In the genomic region with DNA sequence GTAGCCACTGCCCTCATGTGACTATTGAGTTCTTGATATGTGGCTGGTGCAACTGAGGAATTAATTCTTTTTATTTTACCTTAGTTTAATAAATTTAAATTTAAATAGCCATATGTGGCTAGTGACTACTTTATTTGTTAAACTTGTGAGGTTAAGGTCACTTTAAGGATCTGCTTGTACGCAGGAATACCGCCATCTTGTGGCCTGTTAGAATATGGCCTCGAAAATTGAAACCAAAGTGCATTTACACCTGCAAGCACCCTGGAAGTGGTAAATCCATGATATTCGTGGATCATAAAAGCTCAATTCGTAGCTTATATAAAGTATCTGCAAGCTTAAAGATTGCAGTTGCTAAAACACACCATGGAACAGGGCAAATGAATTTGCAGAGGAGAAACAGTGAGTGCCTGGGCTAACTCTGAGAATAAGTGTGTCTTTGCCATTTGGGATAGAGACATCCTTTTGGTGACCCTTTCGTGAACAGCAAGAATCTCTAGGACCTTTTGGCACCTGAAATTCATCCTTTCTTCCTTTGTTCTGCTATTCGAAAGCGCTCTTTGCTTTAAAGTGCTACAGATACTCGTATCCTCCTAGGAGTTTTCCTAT, we compare ENCODE assay signal across 1 cellular context.
TF ChIP-seq lines count a peak whose summit lies in the region.

No MANE protein-coding gene starts in this region.

TF ChIP-seq in SK-N-SH treated with all-trans-retinoic acid at 6 μM for 48 hours, 23 proteins besides CTCF, POLR2A, EP300 and RAD21 (continued from another document):
- TF ChIP-seq, protein P1, sequence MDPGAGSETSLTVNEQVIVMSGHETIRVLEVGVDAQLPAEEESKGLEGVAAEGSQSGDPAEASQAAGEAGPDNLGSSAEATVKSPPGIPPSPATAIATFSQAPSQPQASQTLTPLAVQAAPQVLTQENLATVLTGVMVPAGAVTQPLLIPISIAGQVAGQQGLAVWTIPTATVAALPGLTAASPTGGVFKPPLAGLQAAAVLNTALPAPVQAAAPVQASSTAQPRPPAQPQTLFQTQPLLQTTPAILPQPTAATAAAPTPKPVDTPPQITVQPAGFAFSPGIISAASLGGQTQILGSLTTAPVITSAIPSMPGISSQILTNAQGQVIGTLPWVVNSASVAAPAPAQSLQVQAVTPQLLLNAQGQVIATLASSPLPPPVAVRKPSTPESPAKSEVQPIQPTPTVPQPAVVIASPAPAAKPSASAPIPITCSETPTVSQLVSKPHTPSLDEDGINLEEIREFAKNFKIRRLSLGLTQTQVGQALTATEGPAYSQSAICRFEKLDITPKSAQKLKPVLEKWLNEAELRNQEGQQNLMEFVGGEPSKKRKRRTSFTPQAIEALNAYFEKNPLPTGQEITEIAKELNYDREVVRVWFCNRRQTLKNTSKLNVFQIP (CRISPR knock-in tag; IDR thresholded peaks at IDR 0.05; ENCODE audit: borderline replicate concordance, low read depth): no peak
- TF ChIP-seq, protein P2, sequence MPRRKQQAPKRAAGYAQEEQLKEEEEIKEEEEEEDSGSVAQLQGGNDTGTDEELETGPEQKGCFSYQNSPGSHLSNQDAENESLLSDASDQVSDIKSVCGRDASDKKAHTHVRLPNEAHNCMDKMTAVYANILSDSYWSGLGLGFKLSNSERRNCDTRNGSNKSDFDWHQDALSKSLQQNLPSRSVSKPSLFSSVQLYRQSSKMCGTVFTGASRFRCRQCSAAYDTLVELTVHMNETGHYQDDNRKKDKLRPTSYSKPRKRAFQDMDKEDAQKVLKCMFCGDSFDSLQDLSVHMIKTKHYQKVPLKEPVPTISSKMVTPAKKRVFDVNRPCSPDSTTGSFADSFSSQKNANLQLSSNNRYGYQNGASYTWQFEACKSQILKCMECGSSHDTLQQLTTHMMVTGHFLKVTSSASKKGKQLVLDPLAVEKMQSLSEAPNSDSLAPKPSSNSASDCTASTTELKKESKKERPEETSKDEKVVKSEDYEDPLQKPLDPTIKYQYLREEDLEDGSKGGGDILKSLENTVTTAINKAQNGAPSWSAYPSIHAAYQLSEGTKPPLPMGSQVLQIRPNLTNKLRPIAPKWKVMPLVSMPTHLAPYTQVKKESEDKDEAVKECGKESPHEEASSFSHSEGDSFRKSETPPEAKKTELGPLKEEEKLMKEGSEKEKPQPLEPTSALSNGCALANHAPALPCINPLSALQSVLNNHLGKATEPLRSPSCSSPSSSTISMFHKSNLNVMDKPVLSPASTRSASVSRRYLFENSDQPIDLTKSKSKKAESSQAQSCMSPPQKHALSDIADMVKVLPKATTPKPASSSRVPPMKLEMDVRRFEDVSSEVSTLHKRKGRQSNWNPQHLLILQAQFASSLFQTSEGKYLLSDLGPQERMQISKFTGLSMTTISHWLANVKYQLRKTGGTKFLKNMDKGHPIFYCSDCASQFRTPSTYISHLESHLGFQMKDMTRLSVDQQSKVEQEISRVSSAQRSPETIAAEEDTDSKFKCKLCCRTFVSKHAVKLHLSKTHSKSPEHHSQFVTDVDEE (CRISPR knock-in tag; IDR thresholded peaks at IDR 0.05): no peak
TF ChIP-seq in SK-N-SH treated with all-trans-retinoic acid at 6 μM for 48 hours: peak in this region for 0.
